36 cellular contexts compared by ENCODE assay signal in genomic region chr14:23000860-23001259, GRCh38. TPM values are rescaled to one million over a fixed set of nuclear protein-coding genes. Genes with fewer than 3 reads are reported as not detected.
"Had no signal": no experiment of that assay in that cellular context is flagged by ENCODE, and none has a peak within 500 bp of the region (broad histone marks: within the 10 kb centered on the region; RNA-seq: fewer than 3 reads in every experiment).

No MANE protein-coding gene starts in this region.

- H3K27me3 ChIP-seq: adrenal gland, body of pancreas, esophagus squamous epithelium, gastroesophageal sphincter, heart right ventricle, hepatocyte had no signal

- H3K9me3 Mint-ChIP-seq: activated CD4-positive, alpha-beta memory T cell treated with anti-CD3 and anti-CD28 coated beads for 36 hours; activated CD4-positive, alpha-beta T cell treated with anti-CD3 and anti-CD28 coated beads, Interleukin-2, amount 10 ng/mL, durations not matched to agents 24 days and 14 days; activated naive CD4-positive, alpha-beta T cell treated with anti-CD3 and anti-CD28 coated beads for 36 hours; activated naive CD4-positive, alpha-beta T cell treated with anti-CD3 and anti-CD28 coated beads, Interleukin-2, amount 50 U/mL, for 24 hours; activated naive CD8-positive, alpha-beta T cell treated with anti-CD3 and anti-CD28 coated beads for 36 hours; activated naive CD8-positive, alpha-beta T cell treated with anti-CD3 and anti-CD28 coated beads, Interleukin-2, amount 50 U/mL, for 24 hours; activated T-cell treated with anti-CD3 and anti-CD28 coated beads, Interleukin-2, amount 50 U/mL, for 4 hours; activated T-helper 2 cell treated with anti-CD3 and anti-CD28 coated beads, Interferon-gamma antibody, Interleukin-2, Interleukin-4, amounts not matched to agents 10 μg/mL and 5 μg/mL and 100 μg/mL, durations not matched to agents 14 hours and 24 hours and 36 hours; T-helper 2 cell treated with Interferon-gamma antibody and Interleukin-4, amounts not matched to agents 5 μg/mL and 100 μg/mL, for 36 hours; WTC11 had no signal

- H3K4me3 Mint-ChIP-seq: activated CD4-positive, alpha-beta memory T cell treated with anti-CD3 and anti-CD28 coated beads for 36 hours; activated CD4-positive, alpha-beta T cell treated with anti-CD3 and anti-CD28 coated beads, Interleukin-2, amount 10 ng/mL, durations not matched to agents 24 days and 14 days; activated naive CD4-positive, alpha-beta T cell treated with anti-CD3 and anti-CD28 coated beads for 36 hours; activated naive CD4-positive, alpha-beta T cell treated with anti-CD3 and anti-CD28 coated beads, Interleukin-2, amount 50 U/mL, for 24 hours; activated naive CD8-positive, alpha-beta T cell treated with anti-CD3 and anti-CD28 coated beads for 36 hours; activated naive CD8-positive, alpha-beta T cell treated with anti-CD3 and anti-CD28 coated beads, Interleukin-2, amount 50 U/mL, for 24 hours; activated T-cell treated with anti-CD3 and anti-CD28 coated beads, Interleukin-2, amount 50 U/mL, for 4 hours; T-helper 17 cell; T-helper 2 cell treated with Interferon-gamma antibody and Interleukin-4, amounts not matched to agents 5 μg/mL and 100 μg/mL, for 36 hours; WTC11 had no signal

- H3K27ac ChIP-seq: adrenal gland, body of pancreas, epithelial cell of prostate, esophagus squamous epithelium, gastroesophageal sphincter, heart right ventricle, hepatocyte had no signal

- H3K4me3 ChIP-seq: adrenal gland, body of pancreas, esophagus squamous epithelium, gastroesophageal sphincter, heart right ventricle, hepatocyte had no signal

- ATAC-seq: activated naive CD8-positive, alpha-beta T cell treated with anti-CD3 and anti-CD28 coated beads, Interleukin-2, amount 50 U/mL, for 24 hours; activated T-cell treated with anti-CD3 and anti-CD28 coated beads, Interleukin-2, amount 50 U/mL, for 4 hours; body of pancreas; gastroesophageal sphincter; heart right ventricle; T-helper 17 cell; WTC11 had no signal

- H3K36me3 Mint-ChIP-seq: activated CD4-positive, alpha-beta memory T cell treated with anti-CD3 and anti-CD28 coated beads for 36 hours; activated naive CD4-positive, alpha-beta T cell treated with anti-CD3 and anti-CD28 coated beads, Interleukin-2, amount 50 U/mL, for 24 hours; activated naive CD8-positive, alpha-beta T cell treated with anti-CD3 and anti-CD28 coated beads for 36 hours; WTC11 had no signal

- H3K4me1 ChIP-seq: gastroesophageal sphincter had no signal

- H2AFZ ChIP-seq: hepatocyte had no signal

- H3K4me2 ChIP-seq: hepatocyte had no signal

- DNase-seq: activated CD4-positive, alpha-beta memory T cell treated with anti-CD3 and anti-CD28 coated beads for 36 hours; activated CD4-positive, alpha-beta T cell treated with anti-CD3 and anti-CD28 coated beads, Interleukin-2, amount 10 ng/mL, durations not matched to agents 24 days and 14 days; activated CD8-positive, alpha-beta memory T cell treated with anti-CD3 and anti-CD28 coated beads for 24 hours; activated effector memory CD4-positive, alpha-beta T cell treated with anti-CD3 and anti-CD28 coated beads, Interleukin-2, amount 50 U/mL, for 16 hours; activated naive CD4-positive, alpha-beta T cell treated with anti-CD3 and anti-CD28 coated beads for 36 hours; activated naive CD8-positive, alpha-beta T cell treated with anti-CD3 and anti-CD28 coated beads for 36 hours; activated naive CD8-positive, alpha-beta T cell treated with anti-CD3 and anti-CD28 coated beads, Interleukin-2, amount 50 U/mL, for 24 hours; activated T-cell treated with anti-CD3 and anti-CD28 coated beads, Interleukin-2, amount 50 U/mL, for 4 hours; adrenal gland; amygdala; aorta; body of pancreas; caudate nucleus; effector CD8-positive, alpha-beta T cell; esophagus squamous epithelium; foreskin melanocyte; heart right ventricle; T-helper 1 cell; T-helper 17 cell; T1000 had no signal

- H3K27ac Mint-ChIP-seq: activated CD4-positive, alpha-beta memory T cell treated with anti-CD3 and anti-CD28 coated beads for 36 hours; activated CD4-positive, alpha-beta T cell treated with anti-CD3 and anti-CD28 coated beads, Interleukin-2, amount 10 ng/mL, durations not matched to agents 24 days and 14 days; activated naive CD4-positive, alpha-beta T cell treated with anti-CD3 and anti-CD28 coated beads for 36 hours; activated naive CD4-positive, alpha-beta T cell treated with anti-CD3 and anti-CD28 coated beads, Interleukin-2, amount 50 U/mL, for 24 hours; activated naive CD8-positive, alpha-beta T cell treated with anti-CD3 and anti-CD28 coated beads for 36 hours; activated naive CD8-positive, alpha-beta T cell treated with anti-CD3 and anti-CD28 coated beads, Interleukin-2, amount 50 U/mL, for 24 hours; activated T-helper 2 cell treated with anti-CD3 and anti-CD28 coated beads, Interferon-gamma antibody, Interleukin-2, Interleukin-4, amounts not matched to agents 10 μg/mL and 5 μg/mL and 100 μg/mL, durations not matched to agents 14 hours and 24 hours and 36 hours; T-helper 17 cell; T-helper 2 cell treated with Interferon-gamma antibody and Interleukin-4, amounts not matched to agents 5 μg/mL and 100 μg/mL, for 36 hours; WTC11 had no signal

- H3K79me2 ChIP-seq: hepatocyte had no signal

- H3K27me3 Mint-ChIP-seq: activated CD4-positive, alpha-beta memory T cell treated with anti-CD3 and anti-CD28 coated beads for 36 hours; activated CD4-positive, alpha-beta T cell treated with anti-CD3 and anti-CD28 coated beads, Interleukin-2, amount 10 ng/mL, durations not matched to agents 24 days and 14 days; activated naive CD4-positive, alpha-beta T cell treated with anti-CD3 and anti-CD28 coated beads, Interleukin-2, amount 50 U/mL, for 24 hours; activated naive CD8-positive, alpha-beta T cell treated with anti-CD3 and anti-CD28 coated beads for 36 hours; activated naive CD8-positive, alpha-beta T cell treated with anti-CD3 and anti-CD28 coated beads, Interleukin-2, amount 50 U/mL, for 24 hours; T-helper 17 cell had no signal

- H3K9me3 ChIP-seq: adrenal gland, body of pancreas, esophagus squamous epithelium, gastroesophageal sphincter, heart right ventricle had no signal

- H3K36me3 ChIP-seq: adrenal gland had no signal

- FAIRE-seq: colon, endometrium, endothelial cell of umbilical vein had no signal

RNA-seq across cellular contexts. Expression of gene PSMB11, which starts 41.2 kb away (rescaled TPM):
- total RNA-seq: activated CD4-positive, alpha-beta memory T cell treated with anti-CD3 and anti-CD28 coated beads for 36 hours; activated CD4-positive, alpha-beta T cell treated with anti-CD3 and anti-CD28 coated beads, Interleukin-2, amount 10 ng/mL, durations not matched to agents 24 days and 14 days; activated naive CD4-positive, alpha-beta T cell treated with anti-CD3 and anti-CD28 coated beads for 36 hours; activated naive CD8-positive, alpha-beta T cell treated with anti-CD3 and anti-CD28 coated beads for 36 hours; activated T-cell treated with anti-CD3 and anti-CD28 coated beads, Interleukin-2, amount 50 U/mL, for 4 hours; activated T-helper 2 cell treated with anti-CD3 and anti-CD28 coated beads, Interferon-gamma antibody, Interleukin-2, Interleukin-4, amounts not matched to agents 10 μg/mL and 5 μg/mL and 100 μg/mL, durations not matched to agents 14 hours and 24 hours and 36 hours; adrenal gland; aorta; body of pancreas; chondrocyte; dermis microvascular lymphatic vessel endothelial cell; endothelial cell of umbilical vein; esophagus squamous epithelium; fibroblast of villous mesenchyme; glomerular endothelial cell; heart right ventricle; hepatocyte; T-helper 17 cell; WTC11 had no signal
- polyA plus RNA-seq: adrenal gland, aorta, endothelial cell of umbilical vein, esophagus, fibroblast of lung, heart right ventricle, hepatocyte had no signal
